20 cellular contexts compared by ENCODE assay signal in the genomic region with DNA sequence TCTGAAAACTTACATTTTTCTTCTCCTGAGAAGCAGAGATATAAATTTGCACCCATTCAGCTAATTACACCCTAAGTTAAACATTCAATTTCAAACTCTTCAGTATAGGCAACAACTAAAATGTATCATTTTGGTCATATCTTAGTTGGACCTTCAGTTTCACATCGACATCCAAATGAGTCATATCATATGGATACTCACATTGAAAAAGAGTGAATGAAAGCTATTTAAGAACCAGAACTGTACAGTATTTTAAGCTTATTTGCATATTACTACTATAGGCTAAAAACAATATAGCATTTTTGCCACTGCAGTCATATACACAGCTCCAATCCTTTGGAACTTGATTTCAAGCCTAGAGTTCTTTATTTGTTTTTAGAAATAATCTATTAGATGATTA.
"Had no signal": no experiment of that assay in that cellular context is flagged by ENCODE, and none has a peak within 500 bp of the region (broad histone marks: within the 10 kb centered on the region; RNA-seq: fewer than 3 reads in every experiment).

No MANE protein-coding gene starts in this region.

- H3K4me1 Mint-ChIP-seq: neural progenitor cell had no signal

- ATAC-seq: gastrocnemius medialis, left lung, upper lobe of right lung had no signal

- DNase-seq: activated CD4-positive, alpha-beta memory T cell treated with anti-CD3 and anti-CD28 coated beads, Interleukin-2, amount 10 ng/mL, durations not matched to agents 7 days and 5 days; activated CD4-positive, alpha-beta T cell treated with anti-CD3 and anti-CD28 coated beads for 48 hours; activated gamma-delta T cell treated with Interleukin-2 at 50 U/mL for 16 hours; amniotic stem cell; cerebellar nuclear complex; esophagus squamous epithelium; gastrocnemius medialis; hippocampal formation; kidney glomerular epithelial cell; left lung; naive B cell; stimulated activated CD4-positive, alpha-beta T cell treated with anti-CD3 and anti-CD28 coated beads, Interleukin-2, amount 100 ng/mL, for 48 hours; stimulated activated CD8-positive, alpha-beta memory T cell treated with anti-CD3 and anti-CD28 coated beads, Interleukin-4, amount 100 ng/mL, for 48 hours; stimulated activated naive CD4-positive, alpha-beta T cell treated with Interleukin-2 at 50 U/mL for 16 hours; substantia nigra; thyroid gland; upper lobe of right lung; WERI-Rb-1 had no signal

- H3K27ac Mint-ChIP-seq: activated CD4-positive, alpha-beta memory T cell treated with anti-CD3 and anti-CD28 coated beads, Interleukin-2, amount 10 ng/mL, durations not matched to agents 7 days and 5 days; activated naive CD8-positive, alpha-beta T cell; neural progenitor cell had no signal

- H3K4me3 Mint-ChIP-seq: activated CD4-positive, alpha-beta memory T cell treated with anti-CD3 and anti-CD28 coated beads, Interleukin-2, amount 10 ng/mL, durations not matched to agents 7 days and 5 days; activated naive CD8-positive, alpha-beta T cell; naive B cell; neural progenitor cell had no signal

- H3K27me3 Mint-ChIP-seq: activated CD4-positive, alpha-beta memory T cell treated with anti-CD3 and anti-CD28 coated beads, Interleukin-2, amount 10 ng/mL, durations not matched to agents 7 days and 5 days; activated naive CD8-positive, alpha-beta T cell; naive B cell had no signal
